1 cellular context compared by ENCODE assay signal in the genomic region with DNA sequence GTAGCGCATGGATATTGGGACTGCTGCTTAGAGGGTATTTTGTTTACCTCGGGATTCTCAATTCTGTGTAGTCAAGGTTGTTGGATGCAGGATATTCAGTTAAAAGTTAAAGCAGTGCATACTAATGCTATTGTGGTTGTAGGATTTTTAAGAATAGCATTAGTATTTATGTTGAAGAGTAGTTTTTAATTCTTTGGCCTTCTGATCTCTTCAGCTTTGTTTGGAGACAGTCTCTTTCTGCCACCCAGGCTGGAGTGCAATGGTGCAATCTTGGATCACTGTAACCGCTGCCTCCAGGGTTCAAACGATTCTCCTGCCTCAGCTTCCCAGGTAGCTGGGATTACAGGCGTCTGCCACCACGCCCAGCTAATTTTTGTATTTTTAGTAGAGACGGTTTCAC.
TF ChIP-seq lines count a peak whose summit lies in the region.

No MANE protein-coding gene starts in this region.

TF ChIP-seq in HepG2, 621 proteins besides CTCF, POLR2A, EP300 and RAD21:
- TF ChIP-seq, protein P1, sequence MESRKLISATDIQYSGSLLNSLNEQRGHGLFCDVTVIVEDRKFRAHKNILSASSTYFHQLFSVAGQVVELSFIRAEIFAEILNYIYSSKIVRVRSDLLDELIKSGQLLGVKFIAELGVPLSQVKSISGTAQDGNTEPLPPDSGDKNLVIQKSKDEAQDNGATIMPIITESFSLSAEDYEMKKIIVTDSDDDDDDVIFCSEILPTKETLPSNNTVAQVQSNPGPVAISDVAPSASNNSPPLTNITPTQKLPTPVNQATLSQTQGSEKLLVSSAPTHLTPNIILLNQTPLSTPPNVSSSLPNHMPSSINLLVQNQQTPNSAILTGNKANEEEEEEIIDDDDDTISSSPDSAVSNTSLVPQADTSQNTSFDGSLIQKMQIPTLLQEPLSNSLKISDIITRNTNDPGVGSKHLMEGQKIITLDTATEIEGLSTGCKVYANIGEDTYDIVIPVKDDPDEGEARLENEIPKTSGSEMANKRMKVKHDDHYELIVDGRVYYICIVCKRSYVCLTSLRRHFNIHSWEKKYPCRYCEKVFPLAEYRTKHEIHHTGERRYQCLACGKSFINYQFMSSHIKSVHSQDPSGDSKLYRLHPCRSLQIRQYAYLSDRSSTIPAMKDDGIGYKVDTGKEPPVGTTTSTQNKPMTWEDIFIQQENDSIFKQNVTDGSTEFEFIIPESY (CRISPR knock-in tag; IDR thresholded peaks at IDR 0.05) = peak; percentile 40; the same call in 1 of the 2 replicates
- TF ChIP-seq ZMYM3 (CRISPR knock-in tag; IDR thresholded peaks at IDR 0.05) (0 out of 2 replicates have a peak, but pooled peaks have one; percentile 13), NRL (CRISPR knock-in tag; IDR thresholded peaks at IDR 0.05; ENCODE audit: borderline replicate concordance) (no peak)
